ENCODE assay signal across 28 cellular contexts in genomic region chr2:49224426-49225010, GRCh38.
A peak's percentile ranks its signal among the peaks of the same experiment; 100 is the strongest.
DNase-seq lines count a peak whose midpoint lies in the region; ATAC-seq and TF ChIP-seq lines count a peak whose summit lies in the region.
"Had no signal": no experiment of that assay in that cellular context is flagged by ENCODE, and none has a peak within 500 bp of the region (broad histone marks: within the 10 kb centered on the region; RNA-seq: fewer than 3 reads in every experiment).

No MANE protein-coding gene starts in this region.

- H3K4me1 ChIP-seq in BE2C (peaks cover 5% of the 10 kb centered on the region; the same call in 1 of the 2 replicates), left ventricle myocardium inferior (peaks cover 24% of the 10 kb centered on the region)
- H3K4me1 ChIP-seq: BLaER1 treated with 17β-estradiol and CSF1 and Interleukin-3, amounts not matched to agents 10 nM and 100 nM; colonic mucosa; SJCRH30; upper lobe of left lung had no signal

- intact Hi-C loops in left ventricle myocardium inferior (cut with micrococcal nuclease): no loop called here

- ATAC-seq in GM19463 (IDR thresholded peaks at IDR 0.05; ENCODE audit: unreplicated experiment) (no peak), HG03039 (IDR thresholded peaks at IDR 0.05; ENCODE audit: unreplicated experiment) (no peak)
- ATAC-seq: naive thymus-derived CD4-positive, alpha-beta T cell had no signal

- H3K4me3 ChIP-seq in BE2C (ENCODE audit: low read depth, low read length): no peak overlapping the region
- no peak overlapping the region for H3K4me3 ChIP-seq in left ventricle myocardium inferior
- H3K4me3 ChIP-seq: BLaER1 treated with 17β-estradiol and CSF1 and Interleukin-3, amounts not matched to agents 10 nM and 100 nM; colonic mucosa; SJCRH30; upper lobe of left lung had no signal

- H3K9me3 ChIP-seq in BE2C: no peaks in the 10 kb centered on the region
- no peaks in the 10 kb centered on the region for H3K9me3 ChIP-seq in left ventricle myocardium inferior (replicated peaks)
- H3K9me3 ChIP-seq: BLaER1 treated with 17β-estradiol and CSF1 and Interleukin-3, amounts not matched to agents 10 nM and 100 nM; colonic mucosa; SJCRH30; upper lobe of left lung had no signal

- DNase-seq in BE2C (peak; percentile 71), DMS79 treated with DMSO at 0.1 percent for 48 hours (lab: John Stamatoyannopoulos, UW) (peak; percentile 84), NCI-H2196 treated with DMSO at 0.1 percent for 48 hours (lab: John Stamatoyannopoulos, UW; ENCODE audit: unreplicated experiment) (peak; percentile 15), left ventricle myocardium inferior (peak; percentile 23)
- no peak for DNase-seq in activated CD8-positive, alpha-beta memory T cell treated with anti-CD3 and anti-CD28 coated beads for 24 hours
- DNase-seq: activated CD4-positive, alpha-beta T cell treated with anti-CD3 and anti-CD28 coated beads, Interleukin-2, amount 50 U/mL, for 4 hours; activated CD4-positive, CD25-positive, alpha-beta regulatory T cell; activated CD8-positive, alpha-beta memory T cell treated with anti-CD3 and anti-CD28 coated beads, Interleukin-2, amount 50 U/mL, for 4 hours; amygdala; Calu3; colonic mucosa; effector memory CD4-positive, alpha-beta T cell; glutamatergic neuron; Kasumi-1; midbrain; MV-4-11; naive thymus-derived CD4-positive, alpha-beta T cell; NCI-H187 treated with DMSO at 0.1 percent for 48 hours; NCI-H526 treated with DMSO at 0.1 percent for 48 hours; occipital lobe; SJCRH30; small intestine; stimulated activated CD4-positive, alpha-beta T cell treated with anti-CD3 and anti-CD28 coated beads, Interleukin-1b, Interleukin-23, amount 100 ng/mL, for 48 hours; T-helper 1 cell; upper lobe of left lung had no signal

- H3K27ac ChIP-seq in left ventricle myocardium inferior (replicated peaks): peak overlapping the region; percentile 30
- H3K27ac ChIP-seq: BLaER1 treated with 17β-estradiol and CSF1 and Interleukin-3, amounts not matched to agents 10 nM and 100 nM; colonic mucosa; SJCRH30; upper lobe of left lung had no signal

- H3K36me3 ChIP-seq in BE2C (no peaks in the 10 kb centered on the region), left ventricle myocardium inferior (no peaks in the 10 kb centered on the region)
- H3K36me3 ChIP-seq: BLaER1 treated with 17β-estradiol and CSF1 and Interleukin-3, amounts not matched to agents 10 nM and 100 nM; colonic mucosa; SJCRH30; upper lobe of left lung had no signal

- no peak for TF ChIP-seq CTCF in BE2C (IDR thresholded peaks at IDR 0.05; ENCODE audit: low read depth, low read length)
- no peak for TF ChIP-seq CTCF in left ventricle myocardium inferior (IDR thresholded peaks at IDR 0.05; ENCODE audit: borderline replicate concordance)

- no peaks in the 10 kb centered on the region for H3K27me3 ChIP-seq in BE2C
- H3K27me3 ChIP-seq in left ventricle myocardium inferior (ENCODE audit: low read depth): no peaks in the 10 kb centered on the region
- H3K27me3 ChIP-seq: BLaER1 treated with 17β-estradiol and CSF1 and Interleukin-3, amounts not matched to agents 10 nM and 100 nM; colonic mucosa; SJCRH30; upper lobe of left lung had no signal
